10 cellular contexts compared by ENCODE assay signal in the genomic region with DNA sequence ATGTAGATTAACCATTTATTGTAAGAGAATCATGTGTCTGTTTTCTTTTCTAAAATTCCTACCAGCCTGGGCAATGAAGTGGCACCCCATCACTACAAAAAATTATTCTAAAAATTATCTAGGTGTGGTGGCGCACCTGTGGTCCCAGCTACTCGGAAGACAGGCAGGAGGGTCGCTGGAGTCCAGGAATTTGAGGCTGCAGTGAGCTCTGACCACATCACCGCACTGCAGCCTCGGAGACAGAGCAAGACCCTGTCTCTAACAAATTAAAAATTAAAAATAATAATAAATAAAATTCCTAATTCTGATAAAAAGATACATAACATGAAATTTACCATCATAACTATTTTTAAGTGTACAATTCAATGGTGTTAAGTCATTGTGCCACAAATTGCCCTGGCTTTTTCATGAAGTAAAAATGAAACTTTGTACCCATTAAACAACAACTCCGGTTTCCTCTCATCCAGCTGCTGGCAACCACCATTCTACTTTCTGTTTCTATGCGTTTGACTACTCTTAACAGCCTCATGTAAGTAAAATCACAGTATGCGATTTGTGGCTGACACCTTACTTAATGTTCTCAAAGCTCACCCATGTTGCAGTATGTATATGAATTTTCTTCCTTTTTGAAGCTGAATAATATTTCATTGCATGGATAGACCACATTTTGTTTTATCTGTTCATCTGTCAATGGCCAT. TPM values are rescaled to one million over a fixed set of nuclear protein-coding genes. Genes with fewer than 3 reads are reported as not detected.
DNase-seq lines count a peak whose midpoint lies in the region; ATAC-seq and TF ChIP-seq lines count a peak whose summit lies in the region.
"Had no signal": no experiment of that assay in that cellular context is flagged by ENCODE, and none has a peak within 500 bp of the region (broad histone marks: within the 10 kb centered on the region; RNA-seq: fewer than 3 reads in every experiment).

No MANE protein-coding gene starts in this region.

- H3K23me2 ChIP-seq in H9 (ENCODE audit: insufficient read length, low read depth, low read length, poor library complexity, severe bottlenecking): no peaks in the 10 kb centered on the region

- H3K9ac ChIP-seq in H9 (ENCODE audit: extremely low read depth, insufficient read length, low read length): no peak overlapping the region

- no peaks in the 10 kb centered on the region for H3K79me1 ChIP-seq in H9 (ENCODE audit: insufficient read depth, low read depth, low read length, poor library complexity, severe bottlenecking)

- ATAC-seq in CD4-positive, alpha-beta T cell (ENCODE audit: poor library complexity): peak; percentile 56
- ATAC-seq in GM19351 (IDR thresholded peaks at IDR 0.05; ENCODE audit: unreplicated experiment) (peak; percentile 100), HG03108 (IDR thresholded peaks at IDR 0.05; ENCODE audit: unreplicated experiment) (peak; percentile 98)
- ATAC-seq in activated CD8-positive, alpha-beta T cell treated with anti-CD3 and anti-CD28 coated beads for 36 hours: peak; percentile 99

- CTCF ChIA-PET in CD4-positive, alpha-beta T cell (lab: Charles Lee): interaction anchor here (1.0 kb wide), 1 partner anchor 62 kb away, joined by 4 read pairs; no protein-coding TSS in a partner anchor
- CTCF ChIA-PET in activated CD8-positive, alpha-beta T cell treated with anti-CD3 and anti-CD28 coated beads for 36 hours (lab: Charles Lee): interaction anchor here (1.1 to 2.1 kb wide), 5 partner anchors 14 to 126 kb away, joined by 3 to 7 read pairs (median 4); a partner anchor contains a TSS

- no peak overlapping the region for H2BK5ac ChIP-seq in H9 (ENCODE audit: insufficient read length, low read length)

- H3T11ph ChIP-seq in H9 (ENCODE audit: low read length): no peak overlapping the region

- H3K4me1 Mint-ChIP-seq in CD4-positive, alpha-beta T cell (ENCODE audit: low read depth): peaks cover 19% of the 10 kb centered on the region
- H3K4me1 Mint-ChIP-seq in activated CD8-positive, alpha-beta T cell treated with anti-CD3 and anti-CD28 coated beads for 36 hours (ENCODE audit: low read depth): peaks cover 10% of the 10 kb centered on the region
- no peaks in the 10 kb centered on the region for H3K4me1 Mint-ChIP-seq in H9

- no peak overlapping the region for H2BK20ac ChIP-seq in H9 (ENCODE audit: low read depth, low read length, poor library complexity, severe bottlenecking)

- no peak overlapping the region for H2BK120ac ChIP-seq in H9 (ENCODE audit: low read depth, low read length, poor library complexity, severe bottlenecking)

- H3K4me3 Mint-ChIP-seq in CD4-positive, alpha-beta T cell: peak overlapping the region; percentile 22
- no peak overlapping the region for H3K4me3 Mint-ChIP-seq in activated CD8-positive, alpha-beta T cell treated with anti-CD3 and anti-CD28 coated beads for 36 hours
- no peak overlapping the region for H3K4me3 Mint-ChIP-seq in H9
- H3K4me3 Mint-ChIP-seq: dendritic cell treated with granulocyte-macrophage colony-stimulating factor and Interleukin-4, amounts not matched to agents 40 ng/mL and 50 ng/mL, for 4 days had no signal

- no peak overlapping the region for H3K27ac ChIP-seq in CD4-positive, alpha-beta T cell (ENCODE audit: low read depth, low read length)
- H3K27ac ChIP-seq in H9 (ENCODE audit: insufficient read length, low read depth, low read length): no peak overlapping the region
- H3K27ac ChIP-seq in esophagus muscularis mucosa (replicated peaks in 1 of 4): no peak overlapping the region
- H3K27ac ChIP-seq: neutrophil had no signal

- peaks cover 5% of the 10 kb centered on the region for H3K27me3 Mint-ChIP-seq in CD4-positive, alpha-beta T cell
- H3K27me3 Mint-ChIP-seq in activated CD8-positive, alpha-beta T cell treated with anti-CD3 and anti-CD28 coated beads for 36 hours: peaks cover 13% of the 10 kb centered on the region
- peaks cover 2% of the 10 kb centered on the region; the same call in 1 of the 2 replicates for H3K27me3 Mint-ChIP-seq in H9 (ENCODE audit: low read depth)

- H3K56ac ChIP-seq in H9 (ENCODE audit: insufficient read length, low read depth, low read length): no peak overlapping the region

- no peak overlapping the region for H4K8ac ChIP-seq in H9 (replicated peaks; ENCODE audit: insufficient read length, low read depth, low read length)

- no peaks in the 10 kb centered on the region for H4K20me1 ChIP-seq in H9 (ENCODE audit: control insufficient read depth, insufficient read depth, insufficient read length)

- no peak overlapping the region for H3K4ac ChIP-seq in H9 (ENCODE audit: low read depth, low read length)

- H3K9me3 Mint-ChIP-seq in CD4-positive, alpha-beta T cell: no peaks in the 10 kb centered on the region
- H3K9me3 Mint-ChIP-seq in activated CD8-positive, alpha-beta T cell treated with anti-CD3 and anti-CD28 coated beads for 36 hours: no peaks in the 10 kb centered on the region
- no peaks in the 10 kb centered on the region for H3K9me3 Mint-ChIP-seq in H9
- H3K9me3 Mint-ChIP-seq: dendritic cell treated with granulocyte-macrophage colony-stimulating factor and Interleukin-4, amounts not matched to agents 40 ng/mL and 50 ng/mL, for 4 days had no signal

- H3K27ac Mint-ChIP-seq in CD4-positive, alpha-beta T cell: no peak overlapping the region
- no peak overlapping the region for H3K27ac Mint-ChIP-seq in activated CD8-positive, alpha-beta T cell treated with anti-CD3 and anti-CD28 coated beads for 36 hours
- no peak overlapping the region for H3K27ac Mint-ChIP-seq in H9
- H3K27ac Mint-ChIP-seq: dendritic cell treated with granulocyte-macrophage colony-stimulating factor and Interleukin-4, amounts not matched to agents 40 ng/mL and 50 ng/mL, for 4 days had no signal

- peak in 2 of 10 experiments; percentile 8 to 9 for DNase-seq in CD4-positive, alpha-beta T cell
- DNase-seq in activated CD8-positive, alpha-beta T cell treated with anti-CD3 and anti-CD28 coated beads for 36 hours: peak; percentile 72
- DNase-seq in H9 (no peak), SKM-1 treated with dmso at 0.1 percent for 144 hours (lab: John Stamatoyannopoulos, UW; ENCODE audit: unreplicated experiment) (no peak), esophagus muscularis mucosa (ENCODE audit: extremely low spot score) (no peak)
- DNase-seq in activated CD8-positive, alpha-beta memory T cell treated with anti-CD3 and anti-CD28 coated beads, Interleukin-2, amount 50 U/mL, for 48 hours: no peak

- H3K18ac ChIP-seq in H9 (ENCODE audit: insufficient read length, low read depth, low read length): no peak overlapping the region

- WGBS in H9 (ENCODE audit: extremely low coverage, insufficient read length, low lambda C conversion rate): no CpG with 5 or more reads among the region's 8 CpGs
- WGBS in esophagus muscularis mucosa: 82% methylated on average over 8 of the region's 8 CpGs

- no peak overlapping the region for H3K4me3 ChIP-seq in esophagus muscularis mucosa

- no peak for TF ChIP-seq POLR2A in esophagus muscularis mucosa (IDR thresholded peaks at IDR 0.05; ENCODE audit: low read depth)

- no peak overlapping the region for H3K4me2 ChIP-seq in H9 (ENCODE audit: insufficient read depth, insufficient read length, low read length)

- H2AK5ac ChIP-seq in H9 (ENCODE audit: insufficient read length, low read length): no peak overlapping the region

- no peak overlapping the region for H4K5ac ChIP-seq in H9 (ENCODE audit: insufficient read length, low read depth, low read length)

- no peaks in the 10 kb centered on the region for H3K79me2 ChIP-seq in H9 (ENCODE audit: insufficient read depth, low read length)

- TF ChIP-seq EP300 in esophagus muscularis mucosa (IDR thresholded peaks at IDR 0.05): no peak

- H3K14ac ChIP-seq in H9 (ENCODE audit: insufficient read depth, low read length): no peak overlapping the region

- no peak overlapping the region for H2BK12ac ChIP-seq in H9 (ENCODE audit: insufficient read length, low read depth, low read length)

- H2AFZ ChIP-seq in H9 (ENCODE audit: low read length): no peak overlapping the region

- no peaks in the 10 kb centered on the region for H3K9me3 ChIP-seq in CD4-positive, alpha-beta T cell (ENCODE audit: control insufficient read depth, low read length)
- H3K9me3 ChIP-seq in H9 (ENCODE audit: control insufficient read depth, low read depth, low read length): no peaks in the 10 kb centered on the region
- no peaks in the 10 kb centered on the region for H3K9me3 ChIP-seq in esophagus muscularis mucosa
- H3K9me3 ChIP-seq: neutrophil had no signal

- POLR2A ChIA-PET in CD4-positive, alpha-beta T cell (lab: Charles Lee): interaction anchor here (1.4 kb wide), 1 partner anchor 9 kb away, joined by 5 read pairs; no protein-coding TSS in a partner anchor
- POLR2A ChIA-PET in activated CD8-positive, alpha-beta T cell treated with anti-CD3 and anti-CD28 coated beads for 36 hours (lab: Charles Lee): interaction anchor here (0.7 kb wide), 1 partner anchor 90 kb away, joined by 3 read pairs; no protein-coding TSS in a partner anchor

- no peaks in the 10 kb centered on the region for H3K27me3 ChIP-seq in CD4-positive, alpha-beta T cell (ENCODE audit: control insufficient read depth, insufficient read depth, low read length)
- H3K27me3 ChIP-seq in H9 (ENCODE audit: insufficient read depth, low read length): no peaks in the 10 kb centered on the region
- H3K27me3 ChIP-seq in esophagus muscularis mucosa: no peaks in the 10 kb centered on the region

- no peak overlapping the region for H4K91ac ChIP-seq in H9 (ENCODE audit: insufficient read length, low read depth, low read length)

- intact Hi-C loops in CD4-positive, alpha-beta T cell (cut with DNase I, micrococcal nuclease): no loop called here
- intact Hi-C loops in activated CD8-positive, alpha-beta T cell treated with anti-CD3 and anti-CD28 coated beads for 36 hours (cut with micrococcal nuclease): no loop called here
- intact Hi-C loops in esophagus muscularis mucosa (cut with DNase I): no loop called here

- H3K36me3 Mint-ChIP-seq in CD4-positive, alpha-beta T cell (ENCODE audit: low read depth): no peaks in the 10 kb centered on the region
- H3K36me3 Mint-ChIP-seq in activated CD8-positive, alpha-beta T cell treated with anti-CD3 and anti-CD28 coated beads for 36 hours (ENCODE audit: low read depth): no peaks in the 10 kb centered on the region
- H3K36me3 Mint-ChIP-seq in H9 (ENCODE audit: insufficient read depth in 1 of 3, low read depth in 3 of 3): no peaks in the 10 kb centered on the region

- H3K4me1 ChIP-seq in H9 (ENCODE audit: insufficient read depth, low read length) (no peaks in the 10 kb centered on the region), esophagus muscularis mucosa (no peaks in the 10 kb centered on the region)

- H2BK15ac ChIP-seq in H9 (ENCODE audit: low read depth, low read length): no peak overlapping the region

- no peaks in the 10 kb centered on the region for H3K36me3 ChIP-seq in esophagus muscularis mucosa
- H3K36me3 ChIP-seq: neutrophil had no signal

- no peak overlapping the region for H3K23ac ChIP-seq in H9 (ENCODE audit: insufficient read length, low read depth, low read length)

- no peak for TF ChIP-seq CTCF in CD4-positive, alpha-beta T cell (IDR thresholded peaks at IDR 0.05)
- TF ChIP-seq CTCF in activated CD8-positive, alpha-beta T cell treated with anti-CD3 and anti-CD28 coated beads for 36 hours (IDR thresholded peaks at IDR 0.05): no peak
- TF ChIP-seq CTCF in H9 (conservative IDR thresholded peaks at IDR 0.05): no peak
- TF ChIP-seq CTCF in esophagus muscularis mucosa (IDR thresholded peaks at IDR 0.05): no peak

RNA-seq across cellular contexts. Expression of a gene that starts 20.6 kb away (rescaled TPM):
- total RNA-seq in CD4-positive, alpha-beta T cell: 1 to 10 TPM; 5.2 to 5.6 TPM
- total RNA-seq in activated CD8-positive, alpha-beta T cell treated with anti-CD3 and anti-CD28 coated beads for 36 hours: 1 to 10 TPM; 2.3 to 2.5 TPM
- total RNA-seq in H9 (2021) (27.7 and 28.3 TPM in 2 replicates), esophagus muscularis mucosa (10 to 100 TPM; 10.4 to 14.9 (median 13.2) TPM)
